14 cellular contexts compared by ENCODE assay signal in genomic region chr4:7860600-7861158, GRCh38.
DNase-seq lines count a peak whose midpoint lies in the region; ATAC-seq and TF ChIP-seq lines count a peak whose summit lies in the region.
"Had no signal": no experiment of that assay in that cellular context is flagged by ENCODE, and none has a peak within 500 bp of the region (broad histone marks: within the 10 kb centered on the region; RNA-seq: fewer than 3 reads in every experiment).

No MANE protein-coding gene starts in this region.

- TF ChIP-seq CTCF in brain (conservative IDR thresholded peaks at IDR 0.05), result no peak
- no peak for TF ChIP-seq CTCF in CD4-positive, alpha-beta T cell (IDR thresholded peaks at IDR 0.05)

- no peak for ATAC-seq in CD4-positive, alpha-beta T cell (ENCODE audit: poor library complexity)
- no peak for ATAC-seq in stimulated activated naive CD8-positive, alpha-beta T cell treated with anti-CD3 and anti-CD28 coated beads, Interleukin-15, amount 100 ng/mL, for 72 hours
- ATAC-seq: activated T-cell treated with anti-CD3 and anti-CD28 coated beads, Interleukin-2, amount 50 U/mL, for 4 hours had no signal

- H3K27ac ChIP-seq in ACC112 (ENCODE audit: low read depth, low read length) (peak overlapping the region; percentile 98), HUES6 (ENCODE audit: low read depth, low read length) (peak overlapping the region; percentile 92), iPS-20b (ENCODE audit: low read length) (no peak overlapping the region)
- no peak overlapping the region for H3K27ac ChIP-seq in CD4-positive, alpha-beta T cell (ENCODE audit: low read depth, low read length)

- peak overlapping the region; percentile 26 to 83 (median 66) for H3K27ac Mint-ChIP-seq in brain
- no peak overlapping the region for H3K27ac Mint-ChIP-seq in CD4-positive, alpha-beta T cell
- peak overlapping the region in 1 of 2 donors; percentile 1 for H3K27ac Mint-ChIP-seq in stimulated activated naive CD8-positive, alpha-beta T cell treated with anti-CD3 and anti-CD28 coated beads, Interleukin-15, amount 100 ng/mL, for 72 hours

- peaks cover 79% of the 10 kb centered on the region for H3K79me2 ChIP-seq in ACC112 (ENCODE audit: control insufficient read depth, insufficient read depth, low read length, unreplicated experiment)

- CTCF ChIA-PET in CD4-positive, alpha-beta T cell (lab: Charles Lee), result no interaction called here

- H3K27me3 ChIP-seq in ACC112 (ENCODE audit: insufficient read depth, low read length), result no peaks in the 10 kb centered on the region
- no peaks in the 10 kb centered on the region for H3K27me3 ChIP-seq in HUES6 (ENCODE audit: control insufficient read depth, insufficient read depth, low read length)
- no peaks in the 10 kb centered on the region for H3K27me3 ChIP-seq in iPS-20b (ENCODE audit: insufficient read depth, low read length)
- H3K27me3 ChIP-seq in CD4-positive, alpha-beta T cell (ENCODE audit: control insufficient read depth, insufficient read depth, low read length), result no peaks in the 10 kb centered on the region
- H3K27me3 ChIP-seq: adrenal gland, transverse colon had no signal

- H3K4me1 ChIP-seq in ACC112 (ENCODE audit: control insufficient read depth, insufficient read depth, low read length, unreplicated experiment) (peaks cover 65% of the 10 kb centered on the region), HUES6 (ENCODE audit: control insufficient read depth, insufficient read depth, low read length) (peaks cover 43% of the 10 kb centered on the region), iPS-20b (ENCODE audit: insufficient read depth, low read length) (peaks cover 22% of the 10 kb centered on the region)
- H3K4me1 ChIP-seq: adrenal gland had no signal

- H3K9me3 Mint-ChIP-seq in brain, result peaks cover 0 to 7% (median 5%) of the 10 kb centered on the region in 5 experiments
- H3K9me3 Mint-ChIP-seq in CD4-positive, alpha-beta T cell, result peaks cover 2% of the 10 kb centered on the region
- peaks cover 7 to 10% of the 10 kb centered on the region in 2 donors for H3K9me3 Mint-ChIP-seq in stimulated activated naive CD8-positive, alpha-beta T cell treated with anti-CD3 and anti-CD28 coated beads, Interleukin-15, amount 100 ng/mL, for 72 hours

- H3K9me3 ChIP-seq in HUES6 (ENCODE audit: control insufficient read depth, insufficient read depth, low read depth, low read length), result no peaks in the 10 kb centered on the region
- H3K9me3 ChIP-seq in iPS-20b (ENCODE audit: insufficient read depth, low read depth, low read length), result peaks cover 2% of the 10 kb centered on the region; the same call in 1 of the 2 replicates
- H3K9me3 ChIP-seq in CD4-positive, alpha-beta T cell (ENCODE audit: control insufficient read depth, low read length), result no peaks in the 10 kb centered on the region
- H3K9me3 ChIP-seq: adrenal gland, transverse colon had no signal

- DNase-seq in COLO829 (ENCODE audit: low spot score), result no peak
- no peak for DNase-seq in CD4-positive, alpha-beta T cell
- no peak for DNase-seq in activated gamma-delta T cell treated with Interleukin-2 at 50 U/mL for 16 hours
- DNase-seq in stimulated activated naive CD8-positive, alpha-beta T cell treated with anti-CD3 and anti-CD28 coated beads, Interleukin-15, amount 100 ng/mL, for 72 hours, result no peak
- DNase-seq: activated T-cell treated with anti-CD3 and anti-CD28 coated beads, Interleukin-2, amount 50 U/mL, for 4 hours; adrenal gland; MM.1S; stimulated activated CD4-positive, alpha-beta T cell treated with anti-CD3 and anti-CD28 coated beads, Interleukin-4, amount 100 ng/mL, for 4 hours; transverse colon had no signal

- H3K4me3 Mint-ChIP-seq in brain, result no peak overlapping the region
- H3K4me3 Mint-ChIP-seq in CD4-positive, alpha-beta T cell, result no peak overlapping the region
- no peak overlapping the region for H3K4me3 Mint-ChIP-seq in stimulated activated naive CD8-positive, alpha-beta T cell treated with anti-CD3 and anti-CD28 coated beads, Interleukin-15, amount 100 ng/mL, for 72 hours
- H3K4me3 Mint-ChIP-seq: activated T-cell treated with anti-CD3 and anti-CD28 coated beads, Interleukin-2, amount 50 U/mL, for 4 hours had no signal

- H3K36me3 ChIP-seq in ACC112 (ENCODE audit: insufficient read depth, low read length) (peaks cover 14% of the 10 kb centered on the region), HUES6 (ENCODE audit: control insufficient read depth, insufficient read depth, low read length) (peaks cover 11% of the 10 kb centered on the region; the same call in 1 of the 2 replicates), iPS-20b (ENCODE audit: insufficient read depth, low read depth, low read length) (no peaks in the 10 kb centered on the region)
- H3K36me3 ChIP-seq: adrenal gland had no signal

- H3K9ac ChIP-seq in HUES6 (ENCODE audit: low read length) (peak overlapping the region; percentile 79), iPS-20b (ENCODE audit: low read depth, low read length) (peak overlapping the region; percentile 9; the same call in 1 of the 2 replicates)

- H2AFZ ChIP-seq in ACC112 (ENCODE audit: low read length, unreplicated experiment), result no peak overlapping the region

- peaks cover 81% of the 10 kb centered on the region for H3K36me3 Mint-ChIP-seq in brain
- peaks cover 23% of the 10 kb centered on the region for H3K36me3 Mint-ChIP-seq in CD4-positive, alpha-beta T cell (ENCODE audit: low read depth)

- peaks cover 74% of the 10 kb centered on the region for H3K4me1 Mint-ChIP-seq in brain
- peaks cover 54% of the 10 kb centered on the region for H3K4me1 Mint-ChIP-seq in CD4-positive, alpha-beta T cell (ENCODE audit: low read depth)
- peaks cover 42% of the 10 kb centered on the region for H3K4me1 Mint-ChIP-seq in stimulated activated naive CD8-positive, alpha-beta T cell treated with anti-CD3 and anti-CD28 coated beads, Interleukin-15, amount 100 ng/mL, for 72 hours

- POLR2A ChIA-PET in CD4-positive, alpha-beta T cell (lab: Charles Lee), result no interaction called here

- H3K27me3 Mint-ChIP-seq in brain, result no peaks in the 10 kb centered on the region
- H3K27me3 Mint-ChIP-seq in CD4-positive, alpha-beta T cell, result no peaks in the 10 kb centered on the region
- H3K27me3 Mint-ChIP-seq in stimulated activated naive CD8-positive, alpha-beta T cell treated with anti-CD3 and anti-CD28 coated beads, Interleukin-15, amount 100 ng/mL, for 72 hours, result no peaks in the 10 kb centered on the region

- intact Hi-C loops in CD4-positive, alpha-beta T cell (cut with DNase I, micrococcal nuclease), result no loop called here

- H3K4me3 ChIP-seq in ACC112 (ENCODE audit: low read depth, low read length) (0 out of 2 replicates have a peak overlapping the region, but pooled peaks have one; percentile 52), HUES6 (ENCODE audit: low read depth, low read length) (no peak overlapping the region; the same call in 1 of the 2 replicates), iPS-20b (ENCODE audit: low read length) (peak overlapping the region; percentile 37; the same call in 1 of the 2 replicates)
- H3K4me3 ChIP-seq: adrenal gland, lung, transverse colon had no signal

Comparison
In these comparisons a context has a peak if more than half of its experiments do, and no peak if none do; other contexts are left out.
1. H3K27ac ChIP-seq: peak in ACC112 (single experiment) and HUES6 (single experiment); none in iPS-20b (single experiment) and CD4-positive, alpha-beta T cell (single experiment).